Comparison of ENCODE assay signal across 33 cellular contexts in genomic region chr14:42111355-42111754, GRCh38.
"Had no signal": no experiment of that assay in that cellular context is flagged by ENCODE, and none has a peak within 500 bp of the region (broad histone marks: within the 10 kb centered on the region; RNA-seq: fewer than 3 reads in every experiment).

No MANE protein-coding gene starts in this region.

- H3K27me3 ChIP-seq: cardiac muscle cell had no signal

- DNase-seq: activated CD4-positive, alpha-beta memory T cell treated with anti-CD3 and anti-CD28 coated beads, Interleukin-2, amount 10 ng/mL, durations not matched to agents 7 days and 5 days; activated CD4-positive, alpha-beta T cell treated with anti-CD3 and anti-CD28 coated beads for 1 hour; activated CD4-positive, alpha-beta T cell treated with anti-CD3 and anti-CD28 coated beads for 48 hours; activated CD4-positive, CD25-positive, alpha-beta regulatory T cell; activated CD8-positive, alpha-beta memory T cell treated with anti-CD3 and anti-CD28 coated beads for 24 hours; activated CD8-positive, alpha-beta memory T cell treated with anti-CD3 and anti-CD28 coated beads, Interleukin-2, amount 10 ng/mL, durations not matched to agents 7 days and 5 days; activated CD8-positive, alpha-beta memory T cell treated with anti-CD3 and anti-CD28 coated beads, Interleukin-2, amount 50 U/mL, for 48 hours; activated effector memory CD4-positive, alpha-beta T cell treated with Interleukin-2 at 50 U/mL for 16 hours; activated naive CD4-positive, alpha-beta T cell treated with anti-CD3 and anti-CD28 coated beads, Interleukin-2, amount 10 ng/mL, durations not matched to agents 7 days and 5 days; activated naive CD8-positive, alpha-beta T cell treated with anti-CD3 and anti-CD28 coated beads, Interleukin-2, amount 50 U/mL, for 24 hours; activated T-cell treated with anti-CD3 and anti-CD28 coated beads, Interleukin-2, amount 50 U/mL, for 48 hours; anterior cingulate cortex; NCI-H1092 treated with DMSO at 0.1 percent for 48 hours; NCI-H1417; NCI-H146; NCI-H187; NCI-H2029 treated with DMSO at 0.1 percent for 48 hours; NCI-H2107; NCI-H2171; NCI-H510A; NCI-H526; NCI-H748 treated with DMSO at 0.1 percent for 48 hours; NK-92 treated with Interleukin-12 subunit alpha and Interleukin-12 subunit beta, amount 100 ng/mL, for 24 hours; PC-9; Right ventricle myocardium superior; SW 1271; T-helper 1 cell; T-helper 2 cell; T-helper 9 cell; WERI-Rb-1 had no signal

- H3K9ac ChIP-seq: KMS-11 had no signal

- ATAC-seq: activated CD8-positive, alpha-beta memory T cell treated with anti-CD3 and anti-CD28 coated beads, Interleukin-2, amount 10 ng/mL, durations not matched to agents 7 days and 5 days; activated naive CD8-positive, alpha-beta T cell treated with anti-CD3 and anti-CD28 coated beads, Interleukin-2, amount 50 U/mL, for 24 hours had no signal

- H3K27ac ChIP-seq: cardiac muscle cell, KMS-11, PC-9, RWPE1, WERI-Rb-1 had no signal

- H3K4me3 ChIP-seq: cardiac muscle cell, PC-9 had no signal

- H3K4me2 ChIP-seq: KMS-11, PC-9 had no signal

- H2AFZ ChIP-seq: PC-9 had no signal

- H3K36me3 ChIP-seq: cardiac muscle cell, WERI-Rb-1 had no signal
